Comparison of ENCODE assay signal across 11 cellular contexts in genomic region chr11:78698612-78699011, GRCh38.
A peak's percentile ranks its signal among the peaks of the same experiment; 100 is the strongest.
DNase-seq lines count a peak whose midpoint lies in the region; ATAC-seq and TF ChIP-seq lines count a peak whose summit lies in the region.
"Had no signal": no experiment of that assay in that cellular context is flagged by ENCODE, and none has a peak within 500 bp of the region (broad histone marks: within the 10 kb centered on the region; RNA-seq: fewer than 3 reads in every experiment).

No MANE protein-coding gene starts in this region.

- H3K27ac ChIP-seq in body of pancreas = no peak overlapping the region
- H3K27ac ChIP-seq in tibial nerve = no peak overlapping the region

- TF ChIP-seq POLR2A in body of pancreas (IDR thresholded peaks at IDR 0.05) = no peak
- no peak for TF ChIP-seq POLR2A in tibial nerve (IDR thresholded peaks at IDR 0.05)

- intact Hi-C loops in body of pancreas (cut with DNase I) = no loop called here
- intact Hi-C loops in left ventricle myocardium superior (cut with micrococcal nuclease) = no loop called here

- 71 to 92% methylated on average over 3 of the region's 3 CpGs for WGBS in body of pancreas, 2 donors
- 76 to 78% methylated on average over 3 of the region's 3 CpGs for WGBS in tibial nerve, 2 donors

- no peak for ATAC-seq in body of pancreas
- peak; percentile 88 for ATAC-seq in left ventricle myocardium superior
- ATAC-seq in HG03135 (IDR thresholded peaks at IDR 0.05; ENCODE audit: unreplicated experiment) = no peak
- ATAC-seq in HG03045 (IDR thresholded peaks at IDR 0.05; ENCODE audit: unreplicated experiment) = no peak

- H3K4me3 ChIP-seq in body of pancreas = no peak overlapping the region
- no peak overlapping the region for H3K4me3 ChIP-seq in tibial nerve

- TF ChIP-seq CTCF in body of pancreas (IDR thresholded peaks at IDR 0.05) (no peak), tibial nerve (IDR thresholded peaks at IDR 0.05) (no peak)

- no peak for TF ChIP-seq EP300 in tibial nerve (IDR thresholded peaks at IDR 0.05)

- H3K9me3 ChIP-seq in body of pancreas (no peaks in the 10 kb centered on the region), tibial nerve (no peaks in the 10 kb centered on the region)

- H3K4me1 ChIP-seq in body of pancreas = no peaks in the 10 kb centered on the region
- no peaks in the 10 kb centered on the region for H3K4me1 ChIP-seq in tibial nerve

- H3K36me3 ChIP-seq in body of pancreas (replicated peaks in 1 of 2; ENCODE audit: insufficient read depth in 1 of 2, low read depth in 2 of 2) (no peaks in the 10 kb centered on the region), tibial nerve (no peaks in the 10 kb centered on the region)

- DNase-seq in HPDE6-E6E7 (ENCODE audit: extremely low spot score) = peak; percentile 32
- peak in 3 of 4 donors; percentile 10 to 60 (median 26) for DNase-seq in body of pancreas
- DNase-seq in left ventricle myocardium superior = peak; percentile 66
- DNase-seq in tibial nerve (ENCODE audit: low spot score in 2 of 2) = peak; percentile 27 to 52
- DNase-seq in NCI-H510A treated with DMSO at 0.1 percent for 48 hours (lab: John Stamatoyannopoulos, UW) = no peak
- DNase-seq: midbrain, NCI-H1436, NCI-H526, SHP77 had no signal

- H3K27me3 ChIP-seq in body of pancreas (no peaks in the 10 kb centered on the region), tibial nerve (no peaks in the 10 kb centered on the region)
